ENCODE assay signal across 17 cellular contexts in the genomic region with DNA sequence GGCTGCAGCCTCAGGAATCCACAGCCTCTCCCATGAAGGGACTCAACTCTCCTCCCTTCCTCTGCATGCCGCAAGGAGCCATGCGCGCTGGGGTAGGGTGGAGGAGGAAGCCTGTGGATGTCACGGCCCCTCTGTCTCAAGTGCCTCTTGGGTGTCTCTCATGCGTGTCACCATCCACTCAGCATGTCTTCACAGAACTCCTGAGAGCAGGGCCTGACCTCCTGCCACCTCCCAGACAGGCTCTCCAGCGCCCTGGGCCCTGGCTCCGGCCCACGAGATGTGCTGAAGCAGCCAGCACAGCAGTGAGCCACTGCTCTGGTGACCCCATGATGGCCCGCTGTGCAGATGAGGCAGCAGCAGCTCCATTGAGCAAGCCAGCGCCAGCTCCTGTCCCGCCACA. TPM values are rescaled to one million over a fixed set of nuclear protein-coding genes. Genes with fewer than 3 reads are reported as not detected.
DNase-seq lines count a peak whose midpoint lies in the region; ATAC-seq and TF ChIP-seq lines count a peak whose summit lies in the region.
"Had no signal": no experiment of that assay in that cellular context is flagged by ENCODE, and none has a peak within 500 bp of the region (broad histone marks: within the 10 kb centered on the region; RNA-seq: fewer than 3 reads in every experiment).

No MANE protein-coding gene starts in this region.

- DNase-seq in DMS79 (lab: John Stamatoyannopoulos, UW) (peak; percentile 98), NCI-H187 (lab: John Stamatoyannopoulos, UW) (peak; percentile 87), islet precursor cell (peak; percentile 49), posterior vena cava (ENCODE audit: low spot score) (peak; percentile 72), osteoblast (ENCODE audit: insufficient read length, low spot score, missing footprints) (no peak), cerebellar cortex (ENCODE audit: low spot score) (no peak), globus pallidus (ENCODE audit: low spot score) (no peak)
- DNase-seq: ACHN; C1 segment of cervical spinal cord; Calu3; CD4-positive, alpha-beta T cell; DMS 273 treated with DMSO at 0.1 percent for 48 hours; EL had no signal

- no peak overlapping the region for H3K4me3 ChIP-seq in osteoblast (ENCODE audit: insufficient read depth, low read length)

- H3K27me3 ChIP-seq in osteoblast (ENCODE audit: insufficient read depth, low read length) = no peaks in the 10 kb centered on the region

- H3K27ac ChIP-seq in osteoblast (ENCODE audit: low read depth, low read length) = no peak overlapping the region

- no peaks in the 10 kb centered on the region for H3K36me3 ChIP-seq in osteoblast (ENCODE audit: insufficient read depth, low read length)

- H2AFZ ChIP-seq in osteoblast (ENCODE audit: low read length) = no peak overlapping the region

- TF ChIP-seq CTCF in osteoblast (IDR thresholded peaks at IDR 0.05; ENCODE audit: extremely low read depth, low read depth, low read length) = no peak

- H3K9me3 ChIP-seq in osteoblast (ENCODE audit: low read depth, low read length) = peaks cover 2% of the 10 kb centered on the region

- intact Hi-C loops in posterior vena cava (cut with DNase I) = no loop called here

- no peak overlapping the region for H3K4me2 ChIP-seq in osteoblast (ENCODE audit: insufficient read depth, low read length)

- H3K4me1 ChIP-seq in osteoblast (ENCODE audit: insufficient read depth, low read length) = no peaks in the 10 kb centered on the region

- H4K20me1 ChIP-seq in osteoblast (ENCODE audit: insufficient read depth, low read length) = no peaks in the 10 kb centered on the region

- no peaks in the 10 kb centered on the region for H3K79me2 ChIP-seq in osteoblast (ENCODE audit: insufficient read depth, low read length)

- ATAC-seq in GM21529 (IDR thresholded peaks at IDR 0.05; ENCODE audit: unreplicated experiment) = no peak
- ATAC-seq: HCT116 had no signal

RNA-seq across cellular contexts. Expression of a gene that starts 25.9 kb away (rescaled TPM):
- total RNA-seq in posterior vena cava (not detected), osteoblast (not detected in 2 replicates)
- total RNA-seq: A172; B cell; Calu3; CD4-positive, alpha-beta T cell had no signal

Comparison
In these comparisons a context has a peak if more than half of its experiments do, and no peak if none do; other contexts are left out.
1. DNase-seq: peak in DMS79 (single experiment), NCI-H187 (2 of 2), islet precursor cell (single experiment) and posterior vena cava (single experiment); none in osteoblast (single experiment), cerebellar cortex (single experiment) and globus pallidus (single experiment).